In the genomic region with DNA sequence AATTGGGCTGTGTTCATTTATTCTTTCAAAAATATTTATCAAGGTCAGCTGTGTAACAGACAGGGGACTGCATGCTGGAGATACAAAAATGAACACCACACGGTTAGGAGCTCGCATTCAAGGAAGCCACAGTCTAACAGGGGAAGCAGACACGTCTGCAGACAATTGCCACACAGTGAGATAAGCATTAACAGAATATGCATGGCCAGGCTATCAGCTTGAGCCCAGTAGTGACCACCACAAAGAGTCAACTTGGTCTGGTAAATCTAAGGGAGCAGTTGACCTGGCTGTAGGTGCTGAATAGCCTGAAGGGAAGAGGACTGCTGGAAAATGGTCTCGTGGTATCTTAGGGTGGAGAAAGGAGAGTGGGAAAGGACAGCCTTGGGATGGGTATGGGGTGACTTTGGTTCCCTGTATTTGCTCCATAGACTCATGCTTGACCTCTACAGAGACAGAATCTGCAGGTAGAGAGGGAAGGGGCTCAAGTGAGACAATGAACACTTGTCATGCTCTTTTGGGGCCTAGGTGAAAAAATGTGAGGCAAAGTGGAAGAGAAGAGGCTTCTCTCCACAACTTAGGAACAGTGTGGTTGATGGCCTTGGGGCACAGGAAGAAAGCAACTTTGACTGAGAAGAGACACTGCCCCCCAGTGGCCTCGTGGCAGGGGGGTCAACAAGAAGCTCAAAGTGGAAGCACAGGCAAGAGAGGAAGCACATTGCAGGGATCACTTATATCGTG, we compare ENCODE assay signal across 8 cellular contexts. TPM values are rescaled to one million over a fixed set of nuclear protein-coding genes. Genes with fewer than 3 reads are reported as not detected.
A peak's percentile ranks its signal among the peaks of the same experiment; 100 is the strongest.
DNase-seq lines count a peak whose midpoint lies in the region; ATAC-seq, FAIRE-seq and TF ChIP-seq lines count a peak whose summit lies in the region.

No MANE protein-coding gene starts in this region.

- H3K4me3 Mint-ChIP-seq in CD14-positive monocyte = no peak overlapping the region

- H3K4me3 ChIP-seq in LNCaP clone FGC (ENCODE audit: low read depth, low read length) (no peak overlapping the region), fibroblast of pulmonary artery (replicated peaks; ENCODE audit: low read depth, low read length) (no peak overlapping the region), tibial artery (no peak overlapping the region)

- peak overlapping the region in 1 of 7 donors; percentile 19 for H3K27ac Mint-ChIP-seq in CD14-positive monocyte

- no peaks in the 10 kb centered on the region for H3K36me3 ChIP-seq in tibial artery

- ATAC-seq in GM19468 (IDR thresholded peaks at IDR 0.05; ENCODE audit: extremely low read depth, unreplicated experiment) = peak; percentile 26
- ATAC-seq in omental fat pad (ENCODE audit: low FRiP score) = peak; percentile 60

- no peak for FAIRE-seq in RCC 7860 (lab: Jason Lieb, UNC)

- DNase-seq in CD14-positive monocyte (ENCODE audit: low spot score) (peak; percentile 56), LNCaP clone FGC (ENCODE audit: low read depth) (peak; percentile 49), RCC 7860 (ENCODE audit: low spot score) (peak; percentile 17), fibroblast of pulmonary artery (ENCODE audit: low read depth) (peak; percentile 70), omental fat pad (ENCODE audit: low spot score) (peak; percentile 42), tibial artery (peak; percentile 51 to 79)
- peak; percentile 79 to 82 for DNase-seq in activated T-cell treated with anti-CD3 and anti-CD28 coated beads, Interleukin-2, amount 50 U/mL, for 48 hours

- H3K27me3 ChIP-seq in tibial artery = no peaks in the 10 kb centered on the region

- peaks cover 0 to 9% (median 5%) of the 10 kb centered on the region in 4 donors for H3K4me1 ChIP-seq in tibial artery

- peaks cover 17% of the 10 kb centered on the region for H3K4me1 Mint-ChIP-seq in CD14-positive monocyte

- intact Hi-C loops in CD14-positive monocyte (cut with micrococcal nuclease) (loop anchor here (5.0 to 10.0 kb wide), 4 partner anchors 180 to 697 kb away; a partner anchor contains a TSS), tibial artery (cut with DNase I; ENCODE audit: low total_unique reads) (no loop called here)

- H3K36me3 Mint-ChIP-seq in CD14-positive monocyte = no peaks in the 10 kb centered on the region

- no peaks in the 10 kb centered on the region for H3K9me3 Mint-ChIP-seq in CD14-positive monocyte

- H3K9me3 ChIP-seq in tibial artery = no peaks in the 10 kb centered on the region

- peaks cover 1 to 8% (median 2%) of the 10 kb centered on the region in 3 donors for H3K27me3 Mint-ChIP-seq in CD14-positive monocyte (ENCODE audit: low read depth in 3 of 3)

- H3K27ac ChIP-seq in tibial artery = no peak overlapping the region

- TF ChIP-seq CTCF in CD14-positive monocyte (IDR thresholded peaks at IDR 0.05) (peak; percentile 52), LNCaP clone FGC (IDR thresholded peaks at IDR 0.05; ENCODE audit: control insufficient read depth, extremely low read depth, insufficient read depth) (peak; percentile 85), fibroblast of pulmonary artery (IDR thresholded peaks at IDR 0.05; ENCODE audit: low read length, missing control alignments) (peak; percentile 71), omental fat pad (IDR thresholded peaks at IDR 0.05) (no peak), tibial artery (IDR thresholded peaks at IDR 0.05) (peak; percentile 54 to 56)

RNA-seq across cellular contexts. Expression of a gene that starts 7.6 kb away (rescaled TPM):
- 100 to 1,000 TPM; 127 TPM for polyA plus RNA-seq in CD14-positive monocyte
- 10 to 100 TPM; 18.5 to 39.9 (median 26.0) TPM for total RNA-seq in omental fat pad

RNA-seq across cellular contexts. Expression of a gene that starts 57.1 kb away (rescaled TPM):
- polyA plus RNA-seq in CD14-positive monocyte = 10 to 100 TPM; 57.9 to 58.5 TPM
- total RNA-seq in omental fat pad = 100 to 1,000 TPM in 1 of 4 donors, 10 to 100 TPM in 3; 79.7 to 135 (median 88.8) TPM

Comparison
In these comparisons a context has a peak if more than half of its experiments do, and no peak if none do; other contexts are left out.
1. DNase-seq: peak in every context shown above with its lines; median percentile 80 in activated T-cell treated with anti-CD3 and anti-CD28 coated beads, Interleukin-2, amount 50 U/mL, for 48 hours; 70 in fibroblast of pulmonary artery; 65 in tibial artery; 56 in CD14-positive monocyte; 49 in LNCaP clone FGC; 42 in omental fat pad; 17 in RCC 7860.
2. CTCF ChIP-seq: peak in CD14-positive monocyte (single experiment), LNCaP clone FGC (single experiment), fibroblast of pulmonary artery (single experiment) and tibial artery (2 of 2); none in omental fat pad (0 of 3).